ENCODE assay signal across 21 cellular contexts in the genomic region with DNA sequence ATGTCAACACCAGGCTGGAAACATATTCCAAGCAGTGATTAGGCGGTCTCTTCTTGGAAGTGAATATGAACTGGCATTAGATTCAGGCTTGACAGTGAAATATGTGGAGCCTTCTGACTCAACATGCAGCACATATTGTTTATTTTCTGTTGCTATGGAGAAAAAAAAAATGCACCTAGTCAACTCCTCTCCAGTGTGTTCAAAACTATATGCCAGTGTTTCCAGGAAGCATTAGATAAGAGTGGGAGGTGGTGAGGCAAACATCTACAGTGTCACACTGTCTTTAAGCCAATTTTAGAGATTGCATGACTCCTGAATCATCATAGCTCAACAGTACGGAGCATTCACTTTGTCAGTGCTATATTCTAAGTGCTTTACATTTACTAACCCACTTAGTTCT.
DNase-seq lines count a peak whose midpoint lies in the region; ATAC-seq and TF ChIP-seq lines count a peak whose summit lies in the region.
"Had no signal": no experiment of that assay in that cellular context is flagged by ENCODE, and none has a peak within 500 bp of the region (broad histone marks: within the 10 kb centered on the region; RNA-seq: fewer than 3 reads in every experiment).

No MANE protein-coding gene starts in this region.

- DNase-seq in HS-5 (ENCODE audit: low read depth) (peak; percentile 49), OCI-M1 (lab: John Stamatoyannopoulos, UW) (peak; percentile 72), heart right ventricle (no peak), omental fat pad (ENCODE audit: low spot score) (no peak), DMS153 (lab: John Stamatoyannopoulos, UW) (no peak), NCI-H2107 (lab: John Stamatoyannopoulos, UW) (no peak)
- DNase-seq in activated CD4-positive, alpha-beta T cell treated with anti-CD3 and anti-CD28 coated beads, Interleukin-2, amount 50 U/mL, for 4 hours = no peak
- DNase-seq in activated T-cell treated with anti-CD3 and anti-CD28 coated beads, Interleukin-2, amount 50 U/mL, for 72 hours = no peak
- DNase-seq: activated CD8-positive, alpha-beta T cell treated with anti-CD3 and anti-CD28 coated beads for 36 hours; activated T-cell treated with anti-CD3 and anti-CD28 coated beads, Interleukin-2, amount 50 U/mL, for 4 hours; Caco-2; GM23248; Kasumi-1; naive thymus-derived CD8-positive, alpha-beta T cell; SHP77 treated with DMSO at 0.1 percent for 48 hours; stimulated activated CD4-positive, alpha-beta T cell treated with anti-CD3 and anti-CD28 coated beads, Interleukin-4, amount 100 ng/mL, for 1 hour; T-helper 1 cell; upper lobe of right lung had no signal

- H3K9me3 Mint-ChIP-seq in activated T-cell treated with anti-CD3 and anti-CD28 coated beads, Interleukin-2, amount 50 U/mL, for 72 hours = peaks cover 11 to 13% of the 10 kb centered on the region in 2 donors

- H3K9me3 ChIP-seq in heart right ventricle = peaks cover 0 to 28% (median 0%) of the 10 kb centered on the region in 11 donors
- H3K9me3 ChIP-seq: Caco-2, upper lobe of right lung had no signal

- intact Hi-C loops in heart right ventricle (cut with DNase I) = no loop called here

- H3K27me3 ChIP-seq in heart right ventricle = no peaks in the 10 kb centered on the region
- H3K27me3 ChIP-seq: upper lobe of right lung had no signal

- no peaks in the 10 kb centered on the region for H3K36me3 ChIP-seq in heart right ventricle
- H3K36me3 ChIP-seq: upper lobe of right lung had no signal

- H3K4me3 ChIP-seq in heart right ventricle = no peak overlapping the region
- H3K4me3 ChIP-seq: GM23248, skin epidermis, upper lobe of right lung had no signal

- no peak overlapping the region for H3K27ac Mint-ChIP-seq in activated T-cell treated with anti-CD3 and anti-CD28 coated beads, Interleukin-2, amount 50 U/mL, for 72 hours
- H3K27ac Mint-ChIP-seq: activated CD8-positive, alpha-beta T cell treated with anti-CD3 and anti-CD28 coated beads for 36 hours; activated naive CD8-positive, alpha-beta T cell; B cell; naive thymus-derived CD8-positive, alpha-beta T cell had no signal

- peak overlapping the region in 1 of 10 donors; percentile 12 for H3K27ac ChIP-seq in heart right ventricle
- H3K27ac ChIP-seq: GM23248, skin epidermis, upper lobe of right lung had no signal

- TF ChIP-seq CTCF in heart right ventricle (IDR thresholded peaks at IDR 0.05) (no peak), omental fat pad (IDR thresholded peaks at IDR 0.05) (no peak)

- no peaks in the 10 kb centered on the region for H3K4me1 Mint-ChIP-seq in activated T-cell treated with anti-CD3 and anti-CD28 coated beads, Interleukin-2, amount 50 U/mL, for 72 hours (ENCODE audit: low read depth)
- H3K4me1 Mint-ChIP-seq: B cell; naive thymus-derived CD8-positive, alpha-beta T cell had no signal

- no peaks in the 10 kb centered on the region for H3K27me3 Mint-ChIP-seq in activated T-cell treated with anti-CD3 and anti-CD28 coated beads, Interleukin-2, amount 50 U/mL, for 72 hours (ENCODE audit: low read depth)
- H3K27me3 Mint-ChIP-seq: activated CD8-positive, alpha-beta T cell treated with anti-CD3 and anti-CD28 coated beads for 36 hours; activated naive CD8-positive, alpha-beta T cell; B cell; naive thymus-derived CD8-positive, alpha-beta T cell had no signal

- no peaks in the 10 kb centered on the region for H3K4me1 ChIP-seq in heart right ventricle
- H3K4me1 ChIP-seq: Caco-2, upper lobe of right lung had no signal

- 19 to 35% methylated on average over 2 of the region's 2 CpGs for WGBS in heart right ventricle, 2 donors

- ATAC-seq in heart right ventricle (peak; percentile 34 to 98 (median 64)), omental fat pad (ENCODE audit: low FRiP score) (peak; percentile 99)
- ATAC-seq in activated T-cell treated with anti-CD3 and anti-CD28 coated beads, Interleukin-2, amount 50 U/mL, for 72 hours (replicated peaks in 1 of 2) = no peak
- ATAC-seq: activated CD8-positive, alpha-beta T cell treated with anti-CD3 and anti-CD28 coated beads for 36 hours; activated T-cell treated with anti-CD3 and anti-CD28 coated beads, Interleukin-2, amount 50 U/mL, for 4 hours; naive thymus-derived CD8-positive, alpha-beta T cell; upper lobe of right lung had no signal

- H3K4me3 Mint-ChIP-seq in activated T-cell treated with anti-CD3 and anti-CD28 coated beads, Interleukin-2, amount 50 U/mL, for 72 hours = no peak overlapping the region
- H3K4me3 Mint-ChIP-seq: activated CD8-positive, alpha-beta T cell treated with anti-CD3 and anti-CD28 coated beads for 36 hours; activated naive CD8-positive, alpha-beta T cell; activated T-cell treated with anti-CD3 and anti-CD28 coated beads, Interleukin-2, amount 50 U/mL, for 4 hours; B cell; naive thymus-derived CD8-positive, alpha-beta T cell had no signal

- H3K36me3 Mint-ChIP-seq in activated T-cell treated with anti-CD3 and anti-CD28 coated beads, Interleukin-2, amount 50 U/mL, for 72 hours (ENCODE audit: insufficient read depth in 2 of 2) = peaks cover 0 to 2% of the 10 kb centered on the region in 2 donors
- H3K36me3 Mint-ChIP-seq: activated naive CD8-positive, alpha-beta T cell had no signal

Comparison
In these comparisons a context has a peak if more than half of its experiments do, and no peak if none do; other contexts are left out.
1. DNase-seq: peak in HS-5 (single experiment) and OCI-M1 (single experiment); none in heart right ventricle (0 of 2), omental fat pad (single experiment), DMS153 (single experiment), activated CD4-positive, alpha-beta T cell treated with anti-CD3 and anti-CD28 coated beads, Interleukin-2, amount 50 U/mL, for 4 hours (0 of 2), activated T-cell treated with anti-CD3 and anti-CD28 coated beads, Interleukin-2, amount 50 U/mL, for 72 hours (0 of 2) and NCI-H2107 (single experiment).
2. ATAC-seq: peak in heart right ventricle (8 of 8) and omental fat pad (single experiment); none in activated T-cell treated with anti-CD3 and anti-CD28 coated beads, Interleukin-2, amount 50 U/mL, for 72 hours (0 of 2).